Comparison of ENCODE assay signal across 24 cellular contexts in the genomic region with DNA sequence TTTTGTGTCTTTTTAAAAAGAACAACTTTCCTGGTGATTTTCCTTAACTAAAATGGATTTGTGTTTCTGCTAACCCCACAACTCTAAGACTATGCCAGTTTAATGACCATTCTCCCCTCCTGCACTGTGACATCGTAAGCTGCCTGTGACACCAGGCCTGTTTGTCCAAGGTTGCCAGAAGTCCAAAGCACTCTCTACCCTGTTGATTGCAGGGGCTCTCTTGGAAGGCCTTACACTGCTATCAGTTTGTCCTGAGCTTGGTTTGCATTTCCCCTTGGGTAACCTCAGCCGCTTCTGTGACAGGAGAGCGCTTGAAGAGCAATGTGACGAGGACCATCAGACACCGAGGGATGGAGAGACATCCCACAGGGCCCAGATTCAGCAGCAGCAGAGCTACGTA.
"Had no signal": no experiment of that assay in that cellular context is flagged by ENCODE, and none has a peak within 500 bp of the region (broad histone marks: within the 10 kb centered on the region; RNA-seq: fewer than 3 reads in every experiment).

No MANE protein-coding gene starts in this region.

- H3K27ac ChIP-seq: heart right ventricle, hepatocyte, ovary, psoas muscle, skin epidermis, stomach, testis, thyroid gland, transverse colon had no signal

- H3K27ac Mint-ChIP-seq: mesothelial cell of epicardium; natural killer cell; stimulated activated naive B cell treated with anti-CD40 and anti-IgM and Interleukin-4, amounts not matched to agents 10 μg/mL and 1 μg/mL and 100 μg/mL, for 72 hours had no signal

- ATAC-seq: left lobe of liver; natural killer cell; psoas muscle; sciatic nerve; stimulated activated naive B cell treated with anti-CD40 and anti-IgM and Interleukin-4, amounts not matched to agents 10 μg/mL and 1 μg/mL and 100 μg/mL, for 72 hours; stimulated activated naive CD8-positive, alpha-beta T cell treated with anti-CD3 and anti-CD28 coated beads, Interleukin-15, Interleukin-2, amounts not matched to agents 100 U/mL and 50 U/mL, for 24 hours had no signal

- H3K4me2 ChIP-seq: hepatocyte had no signal

- DNase-seq: heart right ventricle; islet precursor cell; mesendoderm; naive B cell; natural killer cell; ovary; psoas muscle; stimulated activated CD4-positive, alpha-beta T cell treated with anti-CD3 and anti-CD28 coated beads, Interleukin-12 subunit alpha, Interleukin-12 subunit beta, amount 100 ng/mL, for 4 hours; stimulated activated CD4-positive, alpha-beta T cell treated with anti-CD3 and anti-CD28 coated beads, Interleukin-15, amount 100 ng/mL, for 24 hours; stimulated activated CD4-positive, alpha-beta T cell treated with anti-CD3 and anti-CD28 coated beads, Interleukin-2, amount 100 ng/mL, for 24 hours; stimulated activated CD4-positive, alpha-beta T cell treated with anti-CD3 and anti-CD28 coated beads, Interleukin-4, amount 100 ng/mL, for 1 hour; stimulated activated naive B cell treated with anti-CD40 and anti-IgM and Interleukin-4, amounts not matched to agents 10 μg/mL and 1 μg/mL and 100 μg/mL, for 72 hours; stimulated activated naive CD8-positive, alpha-beta T cell treated with anti-CD3 and anti-CD28 coated beads, Interleukin-15, Interleukin-2, amounts not matched to agents 100 U/mL and 50 U/mL, for 24 hours; stomach; testis; thyroid gland; transverse colon had no signal

- H3K36me3 ChIP-seq: ovary had no signal

- H3K36me3 Mint-ChIP-seq: natural killer cell had no signal

- H3K4me1 Mint-ChIP-seq: naive B cell, natural killer cell had no signal

- H3K79me2 ChIP-seq: hepatocyte had no signal

- H3K9me3 ChIP-seq: heart right ventricle, ovary, psoas muscle, stomach, testis, thyroid gland, transverse colon, vagina had no signal

- H3K4me3 ChIP-seq: heart right ventricle, hepatocyte, lung, ovary, psoas muscle, skin epidermis, stomach, testis, thyroid gland, transverse colon, vagina had no signal

- H3K27me3 Mint-ChIP-seq: naive B cell; stimulated activated naive B cell treated with anti-CD40 and anti-IgM and Interleukin-4, amounts not matched to agents 10 μg/mL and 1 μg/mL and 100 μg/mL, for 72 hours had no signal

- H3K27me3 ChIP-seq: heart right ventricle, hepatocyte, ovary, stomach, testis, thyroid gland, transverse colon, vagina had no signal

- H2AFZ ChIP-seq: hepatocyte had no signal

- H3K9me3 Mint-ChIP-seq: mesothelial cell of epicardium; naive B cell; natural killer cell; stimulated activated naive B cell treated with anti-CD40 and anti-IgM and Interleukin-4, amounts not matched to agents 10 μg/mL and 1 μg/mL and 100 μg/mL, for 72 hours had no signal

- H3K4me3 Mint-ChIP-seq: mesothelial cell of epicardium; naive B cell; natural killer cell; stimulated activated naive B cell treated with anti-CD40 and anti-IgM and Interleukin-4, amounts not matched to agents 10 μg/mL and 1 μg/mL and 100 μg/mL, for 72 hours had no signal

- H3K4me1 ChIP-seq: psoas muscle, stomach, transverse colon, vagina had no signal
